8 cellular contexts compared by ENCODE assay signal in the genomic region with DNA sequence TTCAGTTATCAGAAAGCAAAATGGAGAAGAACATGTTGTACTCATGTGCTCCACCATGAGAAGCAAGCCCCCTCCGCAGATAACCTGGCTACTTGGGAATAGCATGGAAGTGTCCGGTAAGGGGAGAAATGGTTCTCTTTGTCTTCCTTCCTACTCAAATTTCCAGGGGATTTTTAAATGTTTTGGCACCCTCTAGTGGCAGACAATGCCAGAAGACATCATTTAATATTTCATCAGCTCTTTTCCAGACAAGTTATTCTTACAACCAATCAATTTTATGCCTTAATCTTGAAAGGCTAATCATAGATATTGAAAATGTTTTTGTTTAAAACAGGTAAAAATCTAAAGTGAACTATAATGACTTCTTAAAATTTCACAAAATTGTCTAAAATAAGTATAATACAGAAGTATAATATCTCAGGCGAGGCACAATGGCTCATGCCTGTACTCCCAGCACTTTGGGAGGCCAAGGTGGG. TPM values are rescaled to one million over a fixed set of nuclear protein-coding genes. Genes with fewer than 3 reads are reported as not detected.
DNase-seq lines count a peak whose midpoint lies in the region; ATAC-seq and TF ChIP-seq lines count a peak whose summit lies in the region.

No MANE protein-coding gene starts in this region.

- H3K27me3 ChIP-seq in gastroesophageal sphincter (peaks cover 37% of the 10 kb centered on the region), prostate gland (replicated peaks; ENCODE audit: insufficient read depth) (no peaks in the 10 kb centered on the region)

- intact Hi-C loops in prostate gland (cut with DNase I) = loop anchor here (5.0 to 10.0 kb wide), 2 partner anchors 69 to 222 kb away; no protein-coding TSS in a partner anchor

- H3K4me1 ChIP-seq in gastroesophageal sphincter (no peaks in the 10 kb centered on the region), prostate gland (replicated peaks) (no peaks in the 10 kb centered on the region)

- H3K9me3 ChIP-seq in gastroesophageal sphincter (no peaks in the 10 kb centered on the region), prostate gland (no peaks in the 10 kb centered on the region)

- DNase-seq in DMS79 (lab: John Stamatoyannopoulos, UW) = peak; percentile 78
- DNase-seq in HuH-7 (ENCODE audit: low spot score) = peak; percentile 49
- DNase-seq in NOMO-1 (lab: John Stamatoyannopoulos, UW; ENCODE audit: unreplicated experiment in 2 of 2) = peak; percentile 34 to 71
- peak; percentile 44 to 47 for DNase-seq in activated T-cell treated with anti-CD3 and anti-CD28 coated beads, Interleukin-2, amount 50 U/mL, for 48 hours
- peak; percentile 72 for DNase-seq in prostate gland (ENCODE audit: low spot score)

- no peak overlapping the region for H3K4me3 ChIP-seq in gastroesophageal sphincter
- no peak overlapping the region for H3K4me3 ChIP-seq in prostate gland

- peak; percentile 57 to 68 (median 64) for TF ChIP-seq CTCF in gastroesophageal sphincter (IDR thresholded peaks at IDR 0.05)
- TF ChIP-seq CTCF in prostate gland (IDR thresholded peaks at IDR 0.05) = peak in 3 of 4 experiments; percentile 74 to 79 (median 74)

- 37 to 39% methylated on average over 3 of the region's 3 CpGs for WGBS in gastroesophageal sphincter (ENCODE audit: low coverage in 1 of 2), 2 donors
- 31% methylated on average over 3 of the region's 3 CpGs for whole genome bisulfite sequencing in prostate gland

- H3K27ac ChIP-seq in gastroesophageal sphincter = no peak overlapping the region
- no peak overlapping the region for H3K27ac ChIP-seq in prostate gland

- TF ChIP-seq EP300 in gastroesophageal sphincter (IDR thresholded peaks at IDR 0.05) = no peak

- TF ChIP-seq POLR2A in gastroesophageal sphincter (IDR thresholded peaks at IDR 0.05) (no peak), prostate gland (IDR thresholded peaks at IDR 0.05) (no peak)

- H3K36me3 ChIP-seq in gastroesophageal sphincter (no peaks in the 10 kb centered on the region), prostate gland (no peaks in the 10 kb centered on the region)

- ATAC-seq in gastroesophageal sphincter = no peak
- no peak for ATAC-seq in GM21723 (IDR thresholded peaks at IDR 0.05; ENCODE audit: unreplicated experiment)
- ATAC-seq in HG02870 (IDR thresholded peaks at IDR 0.05; ENCODE audit: unreplicated experiment) = no peak

RNA-seq across cellular contexts. Expression of gene CRTAM, which starts 15.7 kb away (rescaled TPM):
- total RNA-seq in gastroesophageal sphincter (not detected), prostate gland (under 1 TPM in 1 of 2 donors, not detected in 1; 0.34 TPM)

RNA-seq across cellular contexts. Expression of gene JHY, which starts 28.6 kb away (rescaled TPM):
- 10 to 100 TPM in 2 of 4 donors, 1 to 10 TPM in 2; 6.9 to 15.6 (median 10.2) TPM for total RNA-seq in gastroesophageal sphincter
- total RNA-seq in prostate gland = 10 to 100 TPM in 1 of 2 donors, 1 to 10 TPM in 1; 4.5 to 10.9 TPM
